In genomic region chr2:105617631-105618350, GRCh38 we compare ENCODE assay signal across 15 cellular contexts.
DNase-seq lines count a peak whose midpoint lies in the region; ATAC-seq and TF ChIP-seq lines count a peak whose summit lies in the region.
"Had no signal": no experiment of that assay in that cellular context is flagged by ENCODE, and none has a peak within 500 bp of the region (broad histone marks: within the 10 kb centered on the region; RNA-seq: fewer than 3 reads in every experiment).

No MANE protein-coding gene starts in this region.

- 0 out of 2 replicates have a peak, but pooled peaks cover 5% of the 10 kb centered on the region for H3K4me1 ChIP-seq in Panc1 (ENCODE audit: control insufficient read depth, insufficient read depth, low read length)

- H3K9me3 ChIP-seq in Panc1 (ENCODE audit: control insufficient read depth, insufficient read depth, low read depth, low read length), result no peaks in the 10 kb centered on the region
- no peaks in the 10 kb centered on the region for H3K9me3 ChIP-seq in MG63

- in situ Hi-C loops in Panc1 (cut with HindIII; ENCODE audit: low pct_unique_long_range_greater_than_20kb, low sequenced_read_pairs), result no loop called here

- POLR2A ChIA-PET in Panc1 (lab: Charles Lee), result no interaction called here

- H3K4me3 ChIP-seq in Panc1 (ENCODE audit: low read depth in 2 of 2, low read length in 2 of 2) (no peak overlapping the region), MG63 (no peak overlapping the region)
- H3K4me3 ChIP-seq: smooth muscle cell had no signal

- no peak overlapping the region for H3K27ac ChIP-seq in Panc1 (ENCODE audit: low read length)
- H3K27ac ChIP-seq: C4-2B had no signal

- H3K27me3 ChIP-seq in Panc1 (ENCODE audit: control insufficient read depth, insufficient read depth, low read length), result no peaks in the 10 kb centered on the region
- no peaks in the 10 kb centered on the region for H3K27me3 ChIP-seq in MG63

- CTCF ChIA-PET in Panc1 (lab: Charles Lee), result no interaction called here

- ATAC-seq in Panc1 (peak; percentile 84), left ventricle myocardium superior (peak; percentile 79)
- ATAC-seq: activated T-cell treated with anti-CD3 and anti-CD28 coated beads, Interleukin-2, amount 50 U/mL, for 4 hours; SK-N-SH treated with all-trans-retinoic acid at 6 μM for 48 hours had no signal

- BruUV-seq in Panc1 (replicated peaks; lab: Mats Ljungman, UMichigan), result no TSS peak

- H3K36me3 ChIP-seq in Panc1 (ENCODE audit: control insufficient read depth, insufficient read depth, low read length) (no peaks in the 10 kb centered on the region), MG63 (no peaks in the 10 kb centered on the region)

- TF ChIP-seq CTCF in Panc1 (IDR thresholded peaks at IDR 0.05), result no peak

- TF ChIP-seq EP300 in Ishikawa (IDR thresholded peaks at IDR 0.05; ENCODE audit: borderline replicate concordance), result peak; percentile 65; the same call in 1 of the 2 replicates

- TF ChIP-seq RAD21 in Ishikawa (IDR thresholded peaks at IDR 0.05; ENCODE audit: low read depth), result peak; percentile 25

- DNase-seq in DMS153 (lab: John Stamatoyannopoulos, UW) (peak; percentile 74), Panc1 (ENCODE audit: low read depth, low spot score) (peak; percentile 62), left ventricle myocardium superior (no peak), D341Med (ENCODE audit: low spot score) (no peak), MG63 (no peak), HUDEP-2 (lab: John Stamatoyannopoulos, UW; ENCODE audit: unreplicated experiment in 76 of 76) (no peak), cortex of kidney (lab: John Stamatoyannopoulos, UW) (no peak)
- DNase-seq: activated B cell treated with CpG ODN at 0.5 μM for 24 hours; activated T-cell treated with anti-CD3 and anti-CD28 coated beads, Interleukin-2, amount 50 U/mL, for 4 hours; effector CD8-positive, alpha-beta T cell; Kasumi-1 had no signal

- intact Hi-C loops in Panc1 (cut with micrococcal nuclease; ENCODE audit: unreplicated experiment) (no loop called here), left ventricle myocardium superior (cut with micrococcal nuclease) (no loop called here)

TF ChIP-seq in Ishikawa, 13 proteins besides CTCF, POLR2A, EP300 and RAD21:
- TF ChIP-seq EGR1 (IDR thresholded peaks at IDR 0.05), result no peak
- no peak for TF ChIP-seq TAF1 (IDR thresholded peaks at IDR 0.05; ENCODE audit: low read depth)
- TF ChIP-seq, protein P1, sequence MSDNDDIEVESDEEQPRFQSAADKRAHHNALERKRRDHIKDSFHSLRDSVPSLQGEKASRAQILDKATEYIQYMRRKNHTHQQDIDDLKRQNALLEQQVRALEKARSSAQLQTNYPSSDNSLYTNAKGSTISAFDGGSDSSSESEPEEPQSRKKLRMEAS (IDR thresholded peaks at IDR 0.05), result 0 out of 2 replicates have a peak, but pooled peaks have one; percentile 36
- TF ChIP-seq, protein P2, sequence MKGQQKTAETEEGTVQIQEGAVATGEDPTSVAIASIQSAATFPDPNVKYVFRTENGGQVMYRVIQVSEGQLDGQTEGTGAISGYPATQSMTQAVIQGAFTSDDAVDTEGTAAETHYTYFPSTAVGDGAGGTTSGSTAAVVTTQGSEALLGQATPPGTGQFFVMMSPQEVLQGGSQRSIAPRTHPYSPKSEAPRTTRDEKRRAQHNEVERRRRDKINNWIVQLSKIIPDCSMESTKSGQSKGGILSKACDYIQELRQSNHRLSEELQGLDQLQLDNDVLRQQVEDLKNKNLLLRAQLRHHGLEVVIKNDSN (IDR thresholded peaks at IDR 0.05), result no peak
- TF ChIP-seq NFIC (IDR thresholded peaks at IDR 0.05), result no peak
- TF ChIP-seq, protein P3, sequence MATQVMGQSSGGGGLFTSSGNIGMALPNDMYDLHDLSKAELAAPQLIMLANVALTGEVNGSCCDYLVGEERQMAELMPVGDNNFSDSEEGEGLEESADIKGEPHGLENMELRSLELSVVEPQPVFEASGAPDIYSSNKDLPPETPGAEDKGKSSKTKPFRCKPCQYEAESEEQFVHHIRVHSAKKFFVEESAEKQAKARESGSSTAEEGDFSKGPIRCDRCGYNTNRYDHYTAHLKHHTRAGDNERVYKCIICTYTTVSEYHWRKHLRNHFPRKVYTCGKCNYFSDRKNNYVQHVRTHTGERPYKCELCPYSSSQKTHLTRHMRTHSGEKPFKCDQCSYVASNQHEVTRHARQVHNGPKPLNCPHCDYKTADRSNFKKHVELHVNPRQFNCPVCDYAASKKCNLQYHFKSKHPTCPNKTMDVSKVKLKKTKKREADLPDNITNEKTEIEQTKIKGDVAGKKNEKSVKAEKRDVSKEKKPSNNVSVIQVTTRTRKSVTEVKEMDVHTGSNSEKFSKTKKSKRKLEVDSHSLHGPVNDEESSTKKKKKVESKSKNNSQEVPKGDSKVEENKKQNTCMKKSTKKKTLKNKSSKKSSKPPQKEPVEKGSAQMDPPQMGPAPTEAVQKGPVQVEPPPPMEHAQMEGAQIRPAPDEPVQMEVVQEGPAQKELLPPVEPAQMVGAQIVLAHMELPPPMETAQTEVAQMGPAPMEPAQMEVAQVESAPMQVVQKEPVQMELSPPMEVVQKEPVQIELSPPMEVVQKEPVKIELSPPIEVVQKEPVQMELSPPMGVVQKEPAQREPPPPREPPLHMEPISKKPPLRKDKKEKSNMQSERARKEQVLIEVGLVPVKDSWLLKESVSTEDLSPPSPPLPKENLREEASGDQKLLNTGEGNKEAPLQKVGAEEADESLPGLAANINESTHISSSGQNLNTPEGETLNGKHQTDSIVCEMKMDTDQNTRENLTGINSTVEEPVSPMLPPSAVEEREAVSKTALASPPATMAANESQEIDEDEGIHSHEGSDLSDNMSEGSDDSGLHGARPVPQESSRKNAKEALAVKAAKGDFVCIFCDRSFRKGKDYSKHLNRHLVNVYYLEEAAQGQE (IDR thresholded peaks at IDR 0.05; ENCODE audit: low read depth), result no peak
- no peak for TF ChIP-seq FOXM1 (IDR thresholded peaks at IDR 0.05; ENCODE audit: borderline replicate concordance, low read depth)
- TF ChIP-seq YY1 (IDR thresholded peaks at IDR 0.05; ENCODE audit: low read depth), result no peak
- TF ChIP-seq CREB1 (IDR thresholded peaks at IDR 0.05; ENCODE audit: low read depth), result 0 out of 2 replicates have a peak, but pooled peaks have one; percentile 25
- no peak for TF ChIP-seq CEBPB (IDR thresholded peaks at IDR 0.05)
- peak; percentile 85 for TF ChIP-seq TCF12 (IDR thresholded peaks at IDR 0.05; ENCODE audit: low read depth)

Comparison
In these comparisons a context has a peak if more than half of its experiments do, and no peak if none do; other contexts are left out.
1. DNase-seq: peak in DMS153 (single experiment) and Panc1 (single experiment); none in left ventricle myocardium superior (single experiment), D341Med (single experiment), MG63 (single experiment), HUDEP-2 (0 of 76) and cortex of kidney (single experiment).